In the genomic region with DNA sequence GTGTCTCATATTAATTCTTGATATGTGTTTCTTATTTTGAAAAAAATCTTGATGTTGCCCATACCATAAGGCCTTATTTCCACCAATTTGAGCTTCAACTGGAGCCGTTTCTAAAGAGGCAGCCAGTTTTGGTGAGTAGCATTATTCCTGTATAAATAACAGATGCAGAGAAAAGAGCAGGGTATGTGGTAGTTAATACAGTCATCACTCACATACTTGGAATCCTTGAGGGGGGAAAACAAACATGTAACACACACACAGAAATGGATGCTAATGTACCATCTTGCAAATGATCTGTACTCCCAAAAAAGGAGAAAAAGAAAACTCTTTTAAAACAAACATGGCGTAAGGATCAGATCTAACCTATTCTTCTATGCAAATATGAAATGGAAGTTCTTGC, we compare ENCODE assay signal across 26 cellular contexts.
DNase-seq lines count a peak whose midpoint lies in the region; ATAC-seq and TF ChIP-seq lines count a peak whose summit lies in the region.
"Had no signal": no experiment of that assay in that cellular context is flagged by ENCODE, and none has a peak within 500 bp of the region (broad histone marks: within the 10 kb centered on the region; RNA-seq: fewer than 3 reads in every experiment).

No MANE protein-coding gene starts in this region.

- peak overlapping the region; percentile 97 for H2BK5ac ChIP-seq in IMR-90 (ENCODE audit: low read depth, low read length, poor library complexity, severe bottlenecking)

- no peak overlapping the region for H2AK5ac ChIP-seq in IMR-90 (ENCODE audit: low read depth, low read length)

- peak overlapping the region; percentile 66 to 92; a peak in 3 of 4 replicates for H4K8ac ChIP-seq in IMR-90 (ENCODE audit: low read depth in 2 of 2, low read length in 2 of 2)

- POLR2A ChIA-PET in AG04449 (lab: Yijun Ruan, JAX) = no interaction called here
- POLR2A ChIA-PET in IMR-90 (lab: Charles Lee; ENCODE audit: unreplicated experiment) = no interaction called here

- TF ChIP-seq RAD21 in IMR-90 (IDR thresholded peaks at IDR 0.05; ENCODE audit: low read length) = no peak

- no CpG with 5 or more reads among the region's 2 CpGs for WGBS in IMR-90 (ENCODE audit: extremely low coverage in 2 of 2, insufficient read length in 1 of 2), 2 experiments

- peak overlapping the region; percentile 100 for H2BK120ac ChIP-seq in IMR-90 (ENCODE audit: low read depth, low read length)

- H2AFZ ChIP-seq in IMR-90 (replicated peaks; ENCODE audit: low read length, poor library complexity) = no peak overlapping the region
- H2AFZ ChIP-seq: parathyroid adenoma had no signal

- H3K9ac ChIP-seq in IMR-90 (ENCODE audit: low read depth, low read length) = peak overlapping the region; percentile 30; the same call in 1 of the 2 replicates
- no peak overlapping the region for H3K9ac ChIP-seq in colonic mucosa (ENCODE audit: low read depth in 2 of 2, low read length in 2 of 2)
- H3K9ac ChIP-seq: parathyroid adenoma had no signal

- TF ChIP-seq CTCF in AG04449 (IDR thresholded peaks at IDR 0.05; ENCODE audit: insufficient read depth, low read length, missing control alignments) = no peak
- no peak for TF ChIP-seq CTCF in IMR-90 (conservative IDR thresholded peaks at IDR 0.05; ENCODE audit: low read depth, low read length)
- no peak for TF ChIP-seq CTCF in choroid plexus epithelial cell (conservative IDR thresholded peaks at IDR 0.05; ENCODE audit: low read depth, low read length)
- no peak for TF ChIP-seq CTCF in colonic mucosa (IDR thresholded peaks at IDR 0.05)

- H3K36me3 ChIP-seq in IMR-90 (ENCODE audit: control insufficient read depth, insufficient read depth, low read length) = no peaks in the 10 kb centered on the region
- no peaks in the 10 kb centered on the region for H3K36me3 ChIP-seq in colonic mucosa
- H3K36me3 ChIP-seq: right lobe of liver, upper lobe of right lung had no signal

- intact Hi-C loops in IMR-90 (cut with micrococcal nuclease) (no loop called here), colonic mucosa (cut with DNase I) (no loop called here)

- peak overlapping the region; percentile 36; the same call in 1 of the 2 replicates for H4K5ac ChIP-seq in IMR-90 (ENCODE audit: low read depth, low read length)

- H2BK15ac ChIP-seq in IMR-90 (ENCODE audit: low read depth, low read length) = no peak overlapping the region

- H3K79me1 ChIP-seq in IMR-90 (ENCODE audit: low read depth in 1 of 2, low read length in 2 of 2) = no peaks in the 10 kb centered on the region

- peak overlapping the region; percentile 56; the same call in 1 of the 2 replicates for H4K91ac ChIP-seq in IMR-90 (ENCODE audit: insufficient read depth, low read depth, low read length)

- peak; percentile 47 for DNase-seq in AG04449 (ENCODE audit: low read depth, low spot score)
- peak; percentile 69 for DNase-seq in IMR-90
- DNase-seq in choroid plexus epithelial cell (ENCODE audit: low read depth) = peak; percentile 67
- peak; percentile 32 for DNase-seq in kidney tubule cell (ENCODE audit: low spot score)
- no peak for DNase-seq in HK-2 (ENCODE audit: unreplicated experiment)
- no peak for DNase-seq in caudate nucleus (lab: John Stamatoyannopoulos, UW)
- DNase-seq in cortex of kidney (lab: John Stamatoyannopoulos, UW) = no peak
- DNase-seq in colonic mucosa = no peak
- DNase-seq: activated CD8-positive, alpha-beta memory T cell treated with anti-CD3 and anti-CD28 coated beads for 24 hours; activated naive CD4-positive, alpha-beta T cell; activated T-cell treated with anti-CD3 and anti-CD28 coated beads, Interleukin-2, amount 50 U/mL, for 24 hours; amniotic stem cell; central memory CD4-positive, alpha-beta T cell; left cardiac atrium; naive B cell; NCI-H187; NCI-H82; right lobe of liver; SHP77 treated with DMSO at 0.1 percent for 48 hours; T-helper 1 cell; upper lobe of right lung had no signal

- peak overlapping the region; percentile 9; the same call in 1 of the 2 replicates for H3K18ac ChIP-seq in IMR-90 (ENCODE audit: low read depth, low read length)

- ATAC-seq in IMR-90 (ENCODE audit: low read depth) = peak; percentile 50
- ATAC-seq: HCT116, K562, left cardiac atrium, right lobe of liver, upper lobe of right lung had no signal

- CTCF ChIA-PET in AG04449 (lab: Yijun Ruan, JAX) (no interaction called here), IMR-90 (lab: Yijun Ruan, JAX) (no interaction called here)

- H3K56ac ChIP-seq in IMR-90 (ENCODE audit: extremely low read depth, insufficient read depth, low read length) = peak overlapping the region; percentile 56; the same call in 1 of the 2 replicates

- TF ChIP-seq POLR2A in IMR-90 (IDR thresholded peaks at IDR 0.05; ENCODE audit: low read depth, low read length) = no peak

- H4K20me1 ChIP-seq in IMR-90 (ENCODE audit: insufficient read depth, low read length) = no peaks in the 10 kb centered on the region

- H3K4ac ChIP-seq in IMR-90 (ENCODE audit: low read depth, low read length) = peak overlapping the region; percentile 78; the same call in 1 of the 2 replicates

- H3K4me2 ChIP-seq in IMR-90 (ENCODE audit: low read depth, low read length) = no peak overlapping the region

- H3K4me3 ChIP-seq in AG04449 (ENCODE audit: low read depth, low read length) = no peak overlapping the region
- H3K4me3 ChIP-seq in IMR-90 (ENCODE audit: insufficient read depth, low read depth, low read length) = no peak overlapping the region
- H3K4me3 ChIP-seq in choroid plexus epithelial cell (ENCODE audit: low read depth, low read length) = no peak overlapping the region
- H3K4me3 ChIP-seq in colonic mucosa = no peak overlapping the region
- H3K4me3 ChIP-seq: K562, right lobe of liver, upper lobe of right lung had no signal

- no peaks in the 10 kb centered on the region for H3K9me1 ChIP-seq in IMR-90 (ENCODE audit: insufficient read depth, low read length)

- peaks cover 7% of the 10 kb centered on the region for H3K4me1 ChIP-seq in IMR-90 (ENCODE audit: control insufficient read depth, insufficient read depth, low read length)
- H3K4me1 ChIP-seq in colonic mucosa = no peaks in the 10 kb centered on the region
- H3K4me1 ChIP-seq: parathyroid adenoma, right lobe of liver, upper lobe of right lung had no signal

- peak overlapping the region; percentile 54; the same call in 1 of the 2 replicates for H3K23ac ChIP-seq in IMR-90 (ENCODE audit: low read depth, low read length)

- BruUV-seq in IMR-90 (replicated peaks; lab: Mats Ljungman, UMichigan) = no TSS peak

- no peak overlapping the region for H2AK9ac ChIP-seq in IMR-90 (replicated peaks; ENCODE audit: low read depth, low read length, poor library complexity)

- in situ Hi-C loops in IMR-90 (cut with MboI; ENCODE audit: low sequenced_read_pairs) = no loop called here

- H3K27ac ChIP-seq in IMR-90 (ENCODE audit: insufficient read depth, low read length) = peak overlapping the region; percentile 66; the same call in 1 of the 2 replicates
- H3K27ac ChIP-seq in caudate nucleus (ENCODE audit: low read depth, low read length) = no peak overlapping the region
- no peak overlapping the region for H3K27ac ChIP-seq in colonic mucosa
- H3K27ac ChIP-seq: C4-2B, epithelial cell of prostate, parathyroid adenoma, right lobe of liver, upper lobe of right lung had no signal

- H3K14ac ChIP-seq in IMR-90 (replicated peaks; ENCODE audit: low read depth, low read length) = peak overlapping the region; percentile 48

- peak overlapping the region; percentile 80 for H2BK20ac ChIP-seq in IMR-90 (ENCODE audit: low read depth, low read length)

- peaks cover 2% of the 10 kb centered on the region; the same call in 1 of the 2 replicates for H3K9me3 ChIP-seq in IMR-90 (ENCODE audit: control insufficient read depth, insufficient read depth, low read length)
- no peaks in the 10 kb centered on the region for H3K9me3 ChIP-seq in colonic mucosa
- H3K9me3 ChIP-seq: right lobe of liver, upper lobe of right lung had no signal

- no peaks in the 10 kb centered on the region for H3K27me3 ChIP-seq in IMR-90 (ENCODE audit: control insufficient read depth, insufficient read depth, low read length)
- no peaks in the 10 kb centered on the region for H3K27me3 ChIP-seq in colonic mucosa
- H3K27me3 ChIP-seq: right lobe of liver, upper lobe of right lung had no signal

- dilution Hi-C loops in IMR-90 (cut with HindIII; ENCODE audit: low sequenced_read_pairs, unreplicated experiment) = no loop called here

TF ChIP-seq in IMR-90, 13 proteins besides CTCF, POLR2A, EP300 and RAD21:
- no peak for TF ChIP-seq SMC3 (IDR thresholded peaks at IDR 0.05; ENCODE audit: low read depth, low read length)
- 0 out of 2 replicates have a peak, but pooled peaks have one; percentile 19 for TF ChIP-seq FOS (IDR thresholded peaks at IDR 0.05; ENCODE audit: low read depth, low read length)

Comparison
In these comparisons a context has a peak if more than half of its experiments do, and no peak if none do; other contexts are left out.
1. DNase-seq: peak in AG04449 (single experiment), IMR-90 (single experiment), choroid plexus epithelial cell (single experiment) and kidney tubule cell (single experiment); none in HK-2 (single experiment), caudate nucleus (0 of 61), cortex of kidney (single experiment) and colonic mucosa (single experiment).